12 cellular contexts compared by ENCODE assay signal in genomic region chr10:80506836-80507483, GRCh38. TPM values are rescaled to one million over a fixed set of nuclear protein-coding genes. Genes with fewer than 3 reads are reported as not detected.
DNase-seq lines count a peak whose midpoint lies in the region; ATAC-seq and TF ChIP-seq lines count a peak whose summit lies in the region.
"Had no signal": no experiment of that assay in that cellular context is flagged by ENCODE, and none has a peak within 500 bp of the region (broad histone marks: within the 10 kb centered on the region; RNA-seq: fewer than 3 reads in every experiment).

No MANE protein-coding gene starts in this region.

- no peak for TF ChIP-seq POLR2A in thyroid gland (IDR thresholded peaks at IDR 0.05)

- no peak overlapping the region for H3K4me3 Mint-ChIP-seq in activated naive CD4-positive, alpha-beta T cell treated with anti-CD3 and anti-CD28 coated beads for 36 hours
- no peak overlapping the region for H3K4me3 Mint-ChIP-seq in activated T-helper 1 cell treated with anti-CD3 and anti-CD28 coated beads, Interleukin-12 subunit alpha, Interleukin-12 subunit beta, Interleukin-2, Interleukin-4 antibody, amounts not matched to agents 30 ng/mL and 10 ng/mL and 1 ng/mL, durations not matched to agents 14 hours and 24 hours and 36 hours
- H3K4me3 Mint-ChIP-seq: neural crest cell had no signal

- CTCF ChIA-PET in activated naive CD4-positive, alpha-beta T cell treated with anti-CD3 and anti-CD28 coated beads for 36 hours (lab: Charles Lee), result interaction anchor here (1.4 to 21.2 kb wide), 3 partner anchors 22 to 57 kb away, joined by 3 to 916 read pairs (median 4); partner anchors contain the start of gene TSPAN14
- CTCF ChIA-PET in A673 (lab: Charles Lee), result interaction anchor here (0.6 to 3.7 kb wide), 2 partner anchors 61 to 336 kb away, joined by 3 to 58 read pairs; no protein-coding TSS in a partner anchor

- H3K27me3 ChIP-seq in lower lobe of right lung (ENCODE audit: low read depth) (no peaks in the 10 kb centered on the region), thyroid gland (no peaks in the 10 kb centered on the region), A673 (replicated peaks; ENCODE audit: insufficient read depth, low read depth, low read length, poor library complexity) (no peaks in the 10 kb centered on the region)
- H3K27me3 ChIP-seq: testis had no signal

- H3K27ac ChIP-seq in lower lobe of right lung (peak overlapping the region; percentile 74), thyroid gland (peak overlapping the region in 2 of 3 donors; percentile 86 to 94), A673 (ENCODE audit: low read depth, low read length, poor library complexity, severe bottlenecking) (no peak overlapping the region)
- H3K27ac ChIP-seq: testis had no signal

- H3K27ac Mint-ChIP-seq in activated naive CD4-positive, alpha-beta T cell treated with anti-CD3 and anti-CD28 coated beads for 36 hours, result peak overlapping the region; percentile 54
- H3K27ac Mint-ChIP-seq in activated naive CD4-positive, alpha-beta T cell treated with anti-CD3 and anti-CD28 coated beads, Interleukin-2, amount 50 U/mL, for 72 hours, result no peak overlapping the region
- peak overlapping the region; percentile 16 for H3K27ac Mint-ChIP-seq in activated T-helper 1 cell treated with anti-CD3 and anti-CD28 coated beads, Interleukin-12 subunit alpha, Interleukin-12 subunit beta, Interleukin-2, Interleukin-4 antibody, amounts not matched to agents 30 ng/mL and 10 ng/mL and 1 ng/mL, durations not matched to agents 14 hours and 24 hours and 36 hours

- 91 to 94% methylated on average over 10 to 12 of the region's 13 CpGs for WGBS in thyroid gland, 2 donors

- ATAC-seq in activated naive CD4-positive, alpha-beta T cell treated with anti-CD3 and anti-CD28 coated beads, Interleukin-2, amount 50 U/mL, for 72 hours, result no peak
- no peak for ATAC-seq in lower lobe of right lung

- H3K4me1 ChIP-seq in lower lobe of right lung (peaks cover 92% of the 10 kb centered on the region), thyroid gland (peaks cover 38 to 70% of the 10 kb centered on the region in 2 donors), A673 (ENCODE audit: insufficient read depth, low read length, poor library complexity, severe bottlenecking) (no peaks in the 10 kb centered on the region)

- no peak for DNase-seq in activated naive CD4-positive, alpha-beta T cell treated with anti-CD3 and anti-CD28 coated beads for 36 hours
- no peak for DNase-seq in activated naive CD4-positive, alpha-beta T cell treated with anti-CD3 and anti-CD28 coated beads, Interleukin-2, amount 50 U/mL, for 72 hours (ENCODE audit: low spot score in 2 of 2)
- no peak for DNase-seq in activated T-helper 1 cell treated with anti-CD3 and anti-CD28 coated beads, Interleukin-12 subunit alpha, Interleukin-12 subunit beta, Interleukin-2, Interleukin-4 antibody, amounts not matched to agents 30 ng/mL and 10 ng/mL and 1 ng/mL, durations not matched to agents 14 hours and 24 hours and 36 hours (ENCODE audit: low spot score)
- DNase-seq in lower lobe of right lung (no peak), thyroid gland (no peak), mucosa of gallbladder (ENCODE audit: low spot score) (no peak), A673 (ENCODE audit: low spot score) (no peak), anterior cingulate cortex (lab: John Stamatoyannopoulos, UW) (no peak)
- DNase-seq: effector memory CD4-positive, alpha-beta T cell; NCI-H1092 treated with DMSO at 0.1 percent for 48 hours; testis had no signal

- BruUV-seq in A673 (replicated peaks; lab: Mats Ljungman, UMichigan), result no TSS peak

- H3K4me3 ChIP-seq in lower lobe of right lung (no peak overlapping the region), thyroid gland (replicated peaks in 1 of 3) (no peak overlapping the region), A673 (ENCODE audit: low read depth, low read length, poor library complexity, severe bottlenecking) (no peak overlapping the region)
- H3K4me3 ChIP-seq: testis had no signal

- no peaks in the 10 kb centered on the region for H3K9me3 Mint-ChIP-seq in activated naive CD4-positive, alpha-beta T cell treated with anti-CD3 and anti-CD28 coated beads for 36 hours
- H3K9me3 Mint-ChIP-seq in activated naive CD4-positive, alpha-beta T cell treated with anti-CD3 and anti-CD28 coated beads, Interleukin-2, amount 50 U/mL, for 72 hours, result no peaks in the 10 kb centered on the region
- H3K9me3 Mint-ChIP-seq in activated T-helper 1 cell treated with anti-CD3 and anti-CD28 coated beads, Interleukin-12 subunit alpha, Interleukin-12 subunit beta, Interleukin-2, Interleukin-4 antibody, amounts not matched to agents 30 ng/mL and 10 ng/mL and 1 ng/mL, durations not matched to agents 14 hours and 24 hours and 36 hours, result no peaks in the 10 kb centered on the region
- H3K9me3 Mint-ChIP-seq: neural crest cell had no signal

- intact Hi-C loops in activated naive CD4-positive, alpha-beta T cell treated with anti-CD3 and anti-CD28 coated beads for 36 hours (cut with micrococcal nuclease), result no loop called here
- intact Hi-C loops in activated T-helper 1 cell treated with anti-CD3 and anti-CD28 coated beads, Interleukin-12 subunit alpha, Interleukin-12 subunit beta, Interleukin-2, Interleukin-4 antibody, amounts not matched to agents 30 ng/mL and 10 ng/mL and 1 ng/mL, durations not matched to agents 14 hours and 24 hours and 36 hours (cut with micrococcal nuclease), result no loop called here
- intact Hi-C loops in lower lobe of right lung (cut with DNase I) (loop anchor here (10.0 kb wide), 1 partner anchor 62 kb away; no protein-coding TSS in a partner anchor), thyroid gland (cut with DNase I) (loop anchor here (10.0 kb wide), 1 partner anchor 122 kb away; no protein-coding TSS in a partner anchor), A673 (cut with micrococcal nuclease; ENCODE audit: unreplicated experiment) (loop anchor here (5.0 kb wide), 1 partner anchor 45 kb away; no protein-coding TSS in a partner anchor)

- POLR2A ChIA-PET in A673 (lab: Charles Lee; ENCODE audit: low non-redundant PET), result no interaction called here

- no peaks in the 10 kb centered on the region for H3K27me3 Mint-ChIP-seq in activated naive CD4-positive, alpha-beta T cell treated with anti-CD3 and anti-CD28 coated beads for 36 hours (ENCODE audit: low read depth)
- no peaks in the 10 kb centered on the region for H3K27me3 Mint-ChIP-seq in activated T-helper 1 cell treated with anti-CD3 and anti-CD28 coated beads, Interleukin-12 subunit alpha, Interleukin-12 subunit beta, Interleukin-2, Interleukin-4 antibody, amounts not matched to agents 30 ng/mL and 10 ng/mL and 1 ng/mL, durations not matched to agents 14 hours and 24 hours and 36 hours (ENCODE audit: insufficient read depth)

- peaks cover 67% of the 10 kb centered on the region for H3K36me3 ChIP-seq in lower lobe of right lung
- peaks cover 22 to 25% of the 10 kb centered on the region in 2 donors for H3K36me3 ChIP-seq in thyroid gland
- H3K36me3 ChIP-seq in A673 (ENCODE audit: insufficient read depth, low read length, poor library complexity, severe bottlenecking), result peaks cover 4% of the 10 kb centered on the region

- H3K9me3 ChIP-seq in lower lobe of right lung, result no peaks in the 10 kb centered on the region
- H3K9me3 ChIP-seq in thyroid gland, result no peaks in the 10 kb centered on the region
- H3K9me3 ChIP-seq in A673 (ENCODE audit: low read depth, low read length, poor library complexity, severe bottlenecking), result no peaks in the 10 kb centered on the region
- H3K9me3 ChIP-seq: testis had no signal

- peaks cover 60% of the 10 kb centered on the region for H3K4me1 Mint-ChIP-seq in activated naive CD4-positive, alpha-beta T cell treated with anti-CD3 and anti-CD28 coated beads for 36 hours (ENCODE audit: low read depth)
- peaks cover 67% of the 10 kb centered on the region for H3K4me1 Mint-ChIP-seq in activated T-helper 1 cell treated with anti-CD3 and anti-CD28 coated beads, Interleukin-12 subunit alpha, Interleukin-12 subunit beta, Interleukin-2, Interleukin-4 antibody, amounts not matched to agents 30 ng/mL and 10 ng/mL and 1 ng/mL, durations not matched to agents 14 hours and 24 hours and 36 hours (ENCODE audit: low read depth)

- peaks cover 14% of the 10 kb centered on the region for H3K36me3 Mint-ChIP-seq in activated naive CD4-positive, alpha-beta T cell treated with anti-CD3 and anti-CD28 coated beads for 36 hours (ENCODE audit: low read depth)
- peaks cover 4 to 12% of the 10 kb centered on the region in 2 donors for H3K36me3 Mint-ChIP-seq in activated naive CD4-positive, alpha-beta T cell treated with anti-CD3 and anti-CD28 coated beads, Interleukin-2, amount 50 U/mL, for 72 hours
- H3K36me3 Mint-ChIP-seq in activated T-helper 1 cell treated with anti-CD3 and anti-CD28 coated beads, Interleukin-12 subunit alpha, Interleukin-12 subunit beta, Interleukin-2, Interleukin-4 antibody, amounts not matched to agents 30 ng/mL and 10 ng/mL and 1 ng/mL, durations not matched to agents 14 hours and 24 hours and 36 hours (ENCODE audit: low read depth), result peaks cover 42% of the 10 kb centered on the region

- TF ChIP-seq CTCF in lower lobe of right lung (IDR thresholded peaks at IDR 0.05) (no peak), thyroid gland (IDR thresholded peaks at IDR 0.05) (no peak), A673 (conservative IDR thresholded peaks at IDR 0.05; ENCODE audit: low read depth, low read length) (no peak)

RNA-seq across cellular contexts. Expression of gene SH2D4B, which starts 30.7 kb away (rescaled TPM):
- under 1 TPM; 0.05 to 0.10 TPM for total RNA-seq in activated naive CD4-positive, alpha-beta T cell treated with anti-CD3 and anti-CD28 coated beads for 36 hours
- total RNA-seq in activated naive CD4-positive, alpha-beta T cell treated with anti-CD3 and anti-CD28 coated beads, Interleukin-2, amount 50 U/mL, for 72 hours, result under 1 TPM in 1 of 2 donors, not detected in 1; 0.14 TPM
- 0.18 and 0.20 TPM in 2 replicates for total RNA-seq in activated T-helper 1 cell treated with anti-CD3 and anti-CD28 coated beads, Interleukin-12 subunit alpha, Interleukin-12 subunit beta, Interleukin-2, Interleukin-4 antibody, amounts not matched to agents 30 ng/mL and 10 ng/mL and 1 ng/mL, durations not matched to agents 14 hours and 24 hours and 36 hours
- total RNA-seq in lower lobe of right lung (1.4 TPM), thyroid gland (1 to 10 TPM in 2 of 4 donors, not detected in 2; 1.1 to 1.6 TPM), mucosa of gallbladder (not detected), A673 (2021) (0.07 and 0.19 TPM in 2 replicates)

RNA-seq across cellular contexts. Expression of gene TSPAN14, which starts 52.9 kb away (rescaled TPM):
- 10 to 100 TPM; 33.5 to 35.5 TPM for total RNA-seq in activated naive CD4-positive, alpha-beta T cell treated with anti-CD3 and anti-CD28 coated beads for 36 hours
- total RNA-seq in activated naive CD4-positive, alpha-beta T cell treated with anti-CD3 and anti-CD28 coated beads, Interleukin-2, amount 50 U/mL, for 72 hours, result 10 to 100 TPM; 30.7 to 53.6 TPM
- 75.4 and 81.9 TPM in 2 replicates for total RNA-seq in activated T-helper 1 cell treated with anti-CD3 and anti-CD28 coated beads, Interleukin-12 subunit alpha, Interleukin-12 subunit beta, Interleukin-2, Interleukin-4 antibody, amounts not matched to agents 30 ng/mL and 10 ng/mL and 1 ng/mL, durations not matched to agents 14 hours and 24 hours and 36 hours
- total RNA-seq in lower lobe of right lung (169 TPM), thyroid gland (10 to 100 TPM; 61.6 to 83.4 (median 77.9) TPM), mucosa of gallbladder (124 TPM), A673 (2021) (50.4 and 55.8 TPM in 2 replicates)

Comparison
In these comparisons a context has a peak if more than half of its experiments do, and no peak if none do; other contexts are left out.
1. H3K27ac Mint-ChIP-seq: peak in activated naive CD4-positive, alpha-beta T cell treated with anti-CD3 and anti-CD28 coated beads for 36 hours (single experiment) and activated T-helper 1 cell treated with anti-CD3 and anti-CD28 coated beads, Interleukin-12 subunit alpha, Interleukin-12 subunit beta, Interleukin-2, Interleukin-4 antibody, amounts not matched to agents 30 ng/mL and 10 ng/mL and 1 ng/mL, durations not matched to agents 14 hours and 24 hours and 36 hours (single experiment); none in activated naive CD4-positive, alpha-beta T cell treated with anti-CD3 and anti-CD28 coated beads, Interleukin-2, amount 50 U/mL, for 72 hours (0 of 2).
2. intact Hi-C loops: an anchor here in lower lobe of right lung (10.0 kb wide), thyroid gland (10.0 kb wide) and A673 (5.0 kb wide); none called in activated naive CD4-positive, alpha-beta T cell treated with anti-CD3 and anti-CD28 coated beads for 36 hours and activated T-helper 1 cell treated with anti-CD3 and anti-CD28 coated beads, Interleukin-12 subunit alpha, Interleukin-12 subunit beta, Interleukin-2, Interleukin-4 antibody, amounts not matched to agents 30 ng/mL and 10 ng/mL and 1 ng/mL, durations not matched to agents 14 hours and 24 hours and 36 hours.